ENCODE assay signal across 11 cellular contexts in the genomic region with DNA sequence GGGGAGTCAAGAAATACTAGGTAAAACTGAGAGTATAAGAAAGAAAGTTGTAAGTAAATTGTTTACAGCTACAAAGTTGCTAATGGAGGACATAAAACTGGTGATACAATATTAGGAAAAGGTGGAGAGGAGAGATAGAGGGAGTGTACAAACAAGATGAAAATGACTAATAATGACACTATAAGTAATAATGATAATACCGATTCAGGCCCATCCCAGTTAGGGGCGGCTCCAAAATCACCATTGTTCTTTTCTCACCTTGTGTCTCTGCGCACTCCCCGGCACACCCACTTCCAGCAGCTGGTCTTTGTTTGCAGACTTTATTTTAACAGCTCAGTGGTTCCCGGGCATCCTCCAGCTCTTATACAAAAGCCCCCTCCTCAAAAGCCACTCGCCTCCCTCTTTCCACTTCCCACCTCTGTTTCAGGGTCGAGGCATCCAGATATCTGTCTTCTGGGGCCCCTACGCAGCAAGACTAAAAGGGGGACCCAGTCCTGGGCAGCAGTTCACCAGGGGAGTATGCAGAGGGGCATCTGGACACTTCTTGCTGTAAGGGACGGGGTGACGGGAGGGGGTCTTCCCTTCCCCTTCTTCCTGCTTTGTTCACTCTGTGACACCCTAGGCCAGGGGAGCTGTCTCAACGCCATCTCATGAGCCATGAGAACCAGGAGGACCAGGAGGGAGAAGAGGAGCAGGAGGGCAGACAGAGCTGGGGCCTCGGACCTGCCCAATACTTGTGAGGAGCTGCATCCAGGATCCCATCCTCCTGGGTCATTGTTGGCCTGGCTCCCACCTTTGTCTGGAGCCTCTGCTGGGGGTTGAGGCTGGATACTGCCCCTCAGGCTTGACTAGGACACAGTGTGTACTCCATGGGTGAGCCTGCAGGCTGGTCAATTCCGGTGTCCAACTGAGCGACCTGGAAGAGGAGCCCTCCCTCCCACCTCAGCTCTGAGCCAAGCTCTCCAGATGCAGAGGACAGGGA. TPM values are rescaled to one million over a fixed set of nuclear protein-coding genes. Genes with fewer than 3 reads are reported as not detected.
DNase-seq lines count a peak whose midpoint lies in the region; ATAC-seq, FAIRE-seq and TF ChIP-seq lines count a peak whose summit lies in the region.
"Had no signal": no experiment of that assay in that cellular context is flagged by ENCODE, and none has a peak within 500 bp of the region (broad histone marks: within the 10 kb centered on the region; RNA-seq: fewer than 3 reads in every experiment).

No MANE protein-coding gene starts in this region.

- peaks cover 55% of the 10 kb centered on the region for H3K4me1 Mint-ChIP-seq in T-helper 1 cell treated with Interleukin-12 subunit alpha and Interleukin-12 subunit beta and Interleukin-4 antibody, amounts not matched to agents 30 μg/mL and 1 μg/mL, for 36 hours (ENCODE audit: low read depth)
- peaks cover 56% of the 10 kb centered on the region for H3K4me1 Mint-ChIP-seq in activated T-helper 17 cell treated with anti-CD3 and anti-CD28 coated beads, Interleukin-2, amount 50 U/mL, for 72 hours

- peak overlapping the region; percentile 49 for H3K27ac Mint-ChIP-seq in T-helper 1 cell treated with Interleukin-12 subunit alpha and Interleukin-12 subunit beta and Interleukin-4 antibody, amounts not matched to agents 30 μg/mL and 1 μg/mL, for 36 hours
- peak overlapping the region; percentile 61 for H3K27ac Mint-ChIP-seq in activated T-helper 17 cell treated with anti-CD3 and anti-CD28 coated beads, Interleukin-2, amount 50 U/mL, for 72 hours

- TF ChIP-seq POLR2A in gastroesophageal sphincter (IDR thresholded peaks at IDR 0.05) (no peak), stomach (IDR thresholded peaks at IDR 0.05) (no peak)

- peak overlapping the region; percentile 91 for H3K4me3 Mint-ChIP-seq in T-helper 1 cell treated with Interleukin-12 subunit alpha and Interleukin-12 subunit beta and Interleukin-4 antibody, amounts not matched to agents 30 μg/mL and 1 μg/mL, for 36 hours
- H3K4me3 Mint-ChIP-seq in activated T-helper 17 cell treated with anti-CD3 and anti-CD28 coated beads, Interleukin-2, amount 50 U/mL, for 72 hours = peak overlapping the region; percentile 98

- peak overlapping the region in 3 of 4 donors; percentile 85 to 94 (median 89) for H3K27ac ChIP-seq in gastroesophageal sphincter
- peak overlapping the region in 4 of 5 donors; percentile 90 to 95 (median 94) for H3K27ac ChIP-seq in stomach
- H3K27ac ChIP-seq: SJCRH30 had no signal

- no peak for ATAC-seq in activated T-helper 17 cell treated with anti-CD3 and anti-CD28 coated beads, Interleukin-2, amount 50 U/mL, for 72 hours (replicated peaks)
- no peak for ATAC-seq in gastroesophageal sphincter
- ATAC-seq in HG03439 (IDR thresholded peaks at IDR 0.05; ENCODE audit: unreplicated experiment) = no peak

- no peak for DNase-seq in T-helper 1 cell
- DNase-seq in stomach = no peak
- DNase-seq in ACHN = no peak
- no peak for DNase-seq in RCC 7860 (ENCODE audit: low spot score)
- DNase-seq: 8988T, NCI-H1048, SJCRH30 had no signal

- TF ChIP-seq CTCF in gastroesophageal sphincter (IDR thresholded peaks at IDR 0.05) = no peak
- TF ChIP-seq CTCF in stomach (IDR thresholded peaks at IDR 0.05) = no peak

- FAIRE-seq in RCC 7860 (lab: Jason Lieb, UNC) = no peak

- H3K4me3 ChIP-seq in gastroesophageal sphincter = peak overlapping the region in 1 of 2 donors; percentile 63
- H3K4me3 ChIP-seq in stomach = peak overlapping the region; percentile 56 to 71 (median 68)
- H3K4me3 ChIP-seq: SJCRH30 had no signal

- H3K9me3 ChIP-seq in gastroesophageal sphincter (no peaks in the 10 kb centered on the region), stomach (no peaks in the 10 kb centered on the region)

- H3K27me3 Mint-ChIP-seq in T-helper 1 cell treated with Interleukin-12 subunit alpha and Interleukin-12 subunit beta and Interleukin-4 antibody, amounts not matched to agents 30 μg/mL and 1 μg/mL, for 36 hours (ENCODE audit: low read depth) = no peaks in the 10 kb centered on the region
- no peaks in the 10 kb centered on the region for H3K27me3 Mint-ChIP-seq in activated T-helper 17 cell treated with anti-CD3 and anti-CD28 coated beads, Interleukin-2, amount 50 U/mL, for 72 hours

- H3K4me1 ChIP-seq in gastroesophageal sphincter = peaks cover 0 to 64% (median 33%) of the 10 kb centered on the region in 3 donors
- peaks cover 37 to 67% (median 56%) of the 10 kb centered on the region in 4 donors for H3K4me1 ChIP-seq in stomach
- H3K4me1 ChIP-seq: SJCRH30 had no signal

- H3K27me3 ChIP-seq in gastroesophageal sphincter = no peaks in the 10 kb centered on the region
- no peaks in the 10 kb centered on the region for H3K27me3 ChIP-seq in stomach
- H3K27me3 ChIP-seq: SJCRH30 had no signal

- 64 to 78% methylated on average over 3 to 11 of the region's 14 CpGs for WGBS in gastroesophageal sphincter (ENCODE audit: low coverage in 1 of 2), 2 donors
- 77 to 83% (median 79%) methylated on average over 13 to 14 of the region's 14 CpGs for WGBS in stomach, 5 donors

- H3K36me3 ChIP-seq in gastroesophageal sphincter (peaks cover 0 to 23% of the 10 kb centered on the region in 2 donors), stomach (peaks cover 12 to 52% (median 31%) of the 10 kb centered on the region in 4 donors)
- H3K36me3 ChIP-seq: SJCRH30 had no signal

- intact Hi-C loops in stomach (cut with DNase I; ENCODE audit: low total_unique reads) = no loop called here

- no peak for TF ChIP-seq EP300 in gastroesophageal sphincter (IDR thresholded peaks at IDR 0.05)
- no peak for TF ChIP-seq EP300 in stomach (IDR thresholded peaks at IDR 0.05)

- in situ Hi-C loops in ACHN (cut with HindIII; ENCODE audit: low pct_ligation_motif_present, low pct_unique_long_range_greater_than_20kb, low sequenced_read_pairs) = no loop called here

- H3K9me3 Mint-ChIP-seq in T-helper 1 cell treated with Interleukin-12 subunit alpha and Interleukin-12 subunit beta and Interleukin-4 antibody, amounts not matched to agents 30 μg/mL and 1 μg/mL, for 36 hours = peaks cover 10% of the 10 kb centered on the region
- no peaks in the 10 kb centered on the region for H3K9me3 Mint-ChIP-seq in activated T-helper 17 cell treated with anti-CD3 and anti-CD28 coated beads, Interleukin-2, amount 50 U/mL, for 72 hours

- peaks cover 63% of the 10 kb centered on the region for H3K36me3 Mint-ChIP-seq in T-helper 1 cell treated with Interleukin-12 subunit alpha and Interleukin-12 subunit beta and Interleukin-4 antibody, amounts not matched to agents 30 μg/mL and 1 μg/mL, for 36 hours (ENCODE audit: low read depth)
- H3K36me3 Mint-ChIP-seq in activated T-helper 17 cell treated with anti-CD3 and anti-CD28 coated beads, Interleukin-2, amount 50 U/mL, for 72 hours (ENCODE audit: low read depth) = peaks cover 84% of the 10 kb centered on the region

RNA-seq across cellular contexts. Expression of gene APOL2, which starts 2.7 kb away (rescaled TPM):
- 100 to 1,000 TPM; 105 to 116 TPM for total RNA-seq in activated T-helper 17 cell treated with anti-CD3 and anti-CD28 coated beads, Interleukin-2, amount 50 U/mL, for 72 hours
- total RNA-seq in gastroesophageal sphincter (10 to 100 TPM; 29.1 to 40.9 (median 35.0) TPM), stomach (100 to 1,000 TPM in 1 of 5 donors, 10 to 100 TPM in 4; 11.6 to 101 (median 44.9) TPM)
- polyA plus RNA-seq in stomach = 10 to 100 TPM; 18.8 to 36.9 (median 20.7) TPM

RNA-seq across cellular contexts. Expression of gene APOL1, which starts 16.3 kb away (rescaled TPM):
- total RNA-seq in activated T-helper 17 cell treated with anti-CD3 and anti-CD28 coated beads, Interleukin-2, amount 50 U/mL, for 72 hours = 10 to 100 TPM; 52.8 to 89.4 TPM
- 10 to 100 TPM in 3 of 4 donors, 1 to 10 TPM in 1; 10.0 to 53.7 (median 26.0) TPM for total RNA-seq in gastroesophageal sphincter
- total RNA-seq in stomach = 10 to 100 TPM in 4 of 5 donors, 1 to 10 TPM in 1; 5.2 to 87.5 (median 38.2) TPM
- 10 to 100 TPM in 2 of 3 donors, 1 to 10 TPM in 1; 7.3 to 58.1 (median 38.9) TPM for polyA plus RNA-seq in stomach

RNA-seq across cellular contexts. Expression of gene APOL4, which starts 35.0 kb away (rescaled TPM):
- total RNA-seq in activated T-helper 17 cell treated with anti-CD3 and anti-CD28 coated beads, Interleukin-2, amount 50 U/mL, for 72 hours = 1 to 10 TPM in 1 of 2 donors, under 1 TPM in 1; 0.56 to 1.2 TPM
- 10 to 100 TPM in 1 of 4 donors, 1 to 10 TPM in 3; 1.1 to 18.8 (median 5.4) TPM for total RNA-seq in gastroesophageal sphincter
- total RNA-seq in stomach = 10 to 100 TPM in 1 of 5 donors, 1 to 10 TPM in 2, not detected in 2; 1.2 to 13.2 (median 3.6) TPM
- polyA plus RNA-seq in stomach = 10 to 100 TPM in 1 of 3 donors, 1 to 10 TPM in 2; 8.2 to 12.7 (median 9.7) TPM
